Comparison of ENCODE assay signal across 19 cellular contexts in the genomic region with DNA sequence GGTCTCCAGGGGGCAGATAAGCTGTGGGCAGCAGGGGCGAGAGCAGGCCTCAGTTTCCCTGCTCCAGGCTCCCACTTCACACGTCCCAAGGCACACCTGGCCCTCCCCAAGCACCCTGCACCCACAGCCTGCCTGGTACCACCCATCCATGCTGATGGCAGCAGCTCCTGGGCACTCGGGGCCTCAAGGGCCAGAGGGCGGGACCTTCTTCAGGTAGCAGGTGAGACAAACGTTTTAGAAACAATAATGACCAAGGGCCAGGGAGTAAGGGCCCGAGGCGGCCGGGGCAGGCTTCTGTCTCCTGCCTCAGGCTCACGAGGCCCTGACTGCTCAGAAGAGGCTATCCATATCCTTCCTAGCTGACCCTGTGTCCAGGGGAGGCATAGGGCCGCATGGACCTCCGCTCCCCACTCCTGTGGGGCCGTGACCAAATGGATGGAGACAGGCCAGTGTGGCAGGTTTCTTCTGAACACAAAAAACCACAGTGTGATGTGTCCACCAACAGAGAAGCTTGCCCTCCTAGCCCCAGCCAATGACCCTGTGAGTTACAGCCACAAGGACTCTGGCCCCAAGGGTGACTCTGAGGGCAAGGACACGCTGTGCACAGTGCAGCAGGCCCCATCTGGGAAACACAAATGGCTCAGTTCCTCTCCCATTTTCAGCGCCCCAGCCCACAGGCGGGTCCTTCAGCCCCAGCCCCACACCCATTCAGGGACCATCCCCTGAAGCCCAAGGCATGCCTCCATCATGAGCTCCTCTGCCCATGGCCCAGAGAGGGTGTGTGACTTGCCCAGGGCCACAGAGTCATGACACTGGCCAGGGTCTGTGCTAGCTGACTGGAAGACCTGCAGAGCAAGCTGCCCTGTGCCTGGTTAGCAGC. TPM values are rescaled to one million over a fixed set of nuclear protein-coding genes. Genes with fewer than 3 reads are reported as not detected.
DNase-seq lines count a peak whose midpoint lies in the region; ATAC-seq and TF ChIP-seq lines count a peak whose summit lies in the region.
"Had no signal": no experiment of that assay in that cellular context is flagged by ENCODE, and none has a peak within 500 bp of the region (broad histone marks: within the 10 kb centered on the region; RNA-seq: fewer than 3 reads in every experiment).

No MANE protein-coding gene starts in this region.

- H3K36me3 ChIP-seq in H7 (replicated peaks; ENCODE audit: control insufficient read depth, insufficient read depth, low read length) (peaks cover 2% of the 10 kb centered on the region), hepatocyte (replicated peaks; ENCODE audit: insufficient read depth, low read depth) (no peaks in the 10 kb centered on the region)
- H3K36me3 ChIP-seq: neutrophil had no signal

- H3K4me3 Mint-ChIP-seq in WTC11 = no peak overlapping the region
- H3K4me3 Mint-ChIP-seq: activated CD8-positive, alpha-beta T cell treated with anti-CD3 and anti-CD28 coated beads, Interleukin-2, amount 10 ng/mL, durations not matched to agents 7 days and 5 days; activated naive CD4-positive, alpha-beta T cell treated with anti-CD3 and anti-CD28 coated beads, Interleukin-2, amount 50 U/mL, for 24 hours; CD4-positive, alpha-beta T cell had no signal

- no peak overlapping the region for H3K4me2 ChIP-seq in hepatocyte

- ATAC-seq in WTC11 = no peak
- ATAC-seq in HG03039 (IDR thresholded peaks at IDR 0.05; ENCODE audit: unreplicated experiment) = no peak
- ATAC-seq in HG03571 (IDR thresholded peaks at IDR 0.05; ENCODE audit: unreplicated experiment) = no peak
- ATAC-seq: activated CD8-positive, alpha-beta T cell treated with anti-CD3 and anti-CD28 coated beads, Interleukin-2, amount 10 ng/mL, durations not matched to agents 7 days and 5 days; mucosa of descending colon had no signal

- no peaks in the 10 kb centered on the region for H3K4me1 Mint-ChIP-seq in WTC11

- CTCF ChIA-PET in WTC11 (lab: Charles Lee) = no interaction called here

- no peaks in the 10 kb centered on the region for H3K27me3 Mint-ChIP-seq in WTC11 (ENCODE audit: low read depth)
- H3K27me3 Mint-ChIP-seq: activated naive CD4-positive, alpha-beta T cell treated with anti-CD3 and anti-CD28 coated beads, Interleukin-2, amount 50 U/mL, for 24 hours; CD4-positive, alpha-beta T cell had no signal

- POLR2A ChIA-PET in WTC11 (lab: Charles Lee) = no interaction called here

- no peaks in the 10 kb centered on the region for H3K9me3 Mint-ChIP-seq in WTC11
- H3K9me3 Mint-ChIP-seq: activated naive CD4-positive, alpha-beta T cell treated with anti-CD3 and anti-CD28 coated beads, Interleukin-2, amount 50 U/mL, for 24 hours; CD4-positive, alpha-beta T cell had no signal

- H3K4me3 ChIP-seq in H7 (ENCODE audit: insufficient read depth, low read depth, low read length) (no peak overlapping the region), hepatocyte (no peak overlapping the region)
- H3K4me3 ChIP-seq: MG63, mucosa of descending colon had no signal

- H3K9me3 ChIP-seq in hepatocyte (ENCODE audit: low read depth) = peaks cover 6% of the 10 kb centered on the region
- H3K9me3 ChIP-seq: neutrophil had no signal

- DNase-seq in H7 = peak; percentile 34
- DNase-seq in WTC11 (ENCODE audit: low spot score) = no peak
- DNase-seq in hepatocyte (ENCODE audit: low spot score) = peak; percentile 6
- DNase-seq in posterior cingulate gyrus = peak in 6 of 10 donors; percentile 5 to 77 (median 24)
- DNase-seq in NCI-H82 (lab: John Stamatoyannopoulos, UW) = no peak
- DNase-seq: activated CD8-positive, alpha-beta T cell treated with anti-CD3 and anti-CD28 coated beads, Interleukin-2, amount 10 ng/mL, durations not matched to agents 7 days and 5 days; activated T-cell treated with anti-CD3 and anti-CD28 coated beads, Interleukin-2, amount 50 U/mL, for 48 hours; glutamatergic neuron; MG63; NCI-H1436 treated with DMSO at 0.1 percent for 48 hours; NCI-H2171; OCI-M1 had no signal

- H3K9me2 ChIP-seq in hepatocyte (replicated peaks; ENCODE audit: insufficient read depth) = no peaks in the 10 kb centered on the region

- intact Hi-C loops in posterior cingulate gyrus (cut with DNase I) = no loop called here

- H3K79me2 ChIP-seq in hepatocyte = peaks cover 27% of the 10 kb centered on the region

- peaks cover 16% of the 10 kb centered on the region for H3K36me3 Mint-ChIP-seq in WTC11

- WGBS in hepatocyte (ENCODE audit: low lambda C conversion rate, missing lambda C conversion rate) = 95% methylated on average over 15 of the region's 15 CpGs

- TF ChIP-seq CTCF in WTC11 (IDR thresholded peaks at IDR 0.05) (no peak), hepatocyte (IDR thresholded peaks at IDR 0.05; ENCODE audit: poor library complexity) (no peak)

- no peaks in the 10 kb centered on the region for H3K4me1 ChIP-seq in hepatocyte (ENCODE audit: insufficient read depth)

- no peak overlapping the region for H2AFZ ChIP-seq in hepatocyte

- H4K20me1 ChIP-seq in hepatocyte (ENCODE audit: insufficient read depth, poor library complexity, severe bottlenecking) = peaks cover 7% of the 10 kb centered on the region

- 0 out of 2 replicates have a peak overlapping the region, but pooled peaks have one; percentile 49 for H3K27ac Mint-ChIP-seq in WTC11
- H3K27ac Mint-ChIP-seq: activated CD8-positive, alpha-beta T cell treated with anti-CD3 and anti-CD28 coated beads, Interleukin-2, amount 10 ng/mL, durations not matched to agents 7 days and 5 days; activated naive CD4-positive, alpha-beta T cell treated with anti-CD3 and anti-CD28 coated beads, Interleukin-2, amount 50 U/mL, for 24 hours; CD4-positive, alpha-beta T cell had no signal

- H3K27me3 ChIP-seq in H7 (ENCODE audit: control insufficient read depth, insufficient read depth, low read length) = no peaks in the 10 kb centered on the region
- H3K27me3 ChIP-seq in hepatocyte = no peaks in the 10 kb centered on the region
- H3K27me3 ChIP-seq: MG63, neutrophil had no signal

- H3K27ac ChIP-seq in hepatocyte = no peak overlapping the region
- H3K27ac ChIP-seq: neutrophil, VCaP had no signal

TF ChIP-seq in WTC11, 78 proteins besides CTCF, POLR2A, EP300 and RAD21 (continues in another document):
- TF ChIP-seq, protein P1, sequence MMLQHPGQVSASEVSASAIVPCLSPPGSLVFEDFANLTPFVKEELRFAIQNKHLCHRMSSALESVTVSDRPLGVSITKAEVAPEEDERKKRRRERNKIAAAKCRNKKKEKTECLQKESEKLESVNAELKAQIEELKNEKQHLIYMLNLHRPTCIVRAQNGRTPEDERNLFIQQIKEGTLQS (CRISPR knock-in tag; conservative IDR thresholded peaks at IDR 0.05) = no peak
- TF ChIP-seq SMAD3 (CRISPR knock-in tag; IDR thresholded peaks at IDR 0.05; ENCODE audit: borderline replicate concordance) = no peak
- no peak for TF ChIP-seq HMGA2 (CRISPR knock-in tag; IDR thresholded peaks at IDR 0.05)
- no peak for TF ChIP-seq RORB (CRISPR knock-in tag; IDR thresholded peaks at IDR 0.05)
- TF ChIP-seq, protein P2, sequence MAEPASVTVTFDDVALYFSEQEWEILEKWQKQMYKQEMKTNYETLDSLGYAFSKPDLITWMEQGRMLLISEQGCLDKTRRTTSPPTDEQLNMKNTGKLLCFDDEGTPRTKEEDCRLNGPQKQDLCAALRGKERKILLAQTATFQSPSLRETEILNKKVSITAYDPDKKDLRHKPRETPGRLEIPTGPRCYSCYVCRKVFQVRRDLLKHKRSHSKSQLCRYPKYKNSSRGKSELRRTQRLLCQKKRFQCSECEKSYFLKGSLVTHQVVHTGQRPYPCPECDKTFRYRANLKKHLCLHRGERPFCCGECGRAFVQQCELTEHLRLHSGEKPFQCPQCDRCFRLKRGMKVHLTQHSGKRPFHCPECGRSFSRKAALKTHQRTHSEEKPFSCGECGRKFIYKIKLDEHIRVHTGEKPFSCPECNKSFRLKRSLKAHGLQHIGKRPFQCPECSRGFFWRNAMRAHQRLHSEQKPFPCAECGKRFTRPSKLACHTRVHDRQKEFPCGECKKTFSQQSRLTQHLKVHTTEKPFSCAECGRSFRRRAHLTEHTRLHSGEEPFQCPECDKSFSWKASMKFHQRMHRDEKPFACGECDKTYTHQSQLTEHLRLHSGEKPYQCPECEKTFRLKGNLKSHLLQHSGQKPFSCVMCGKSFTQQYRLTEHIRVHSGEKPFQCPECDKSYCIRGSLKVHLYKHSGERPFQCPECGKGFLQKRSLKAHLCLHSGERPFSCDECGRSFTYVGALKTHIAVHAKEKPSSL (CRISPR knock-in tag; conservative IDR thresholded peaks at IDR 0.05) = no peak
- TF ChIP-seq, protein P3, sequence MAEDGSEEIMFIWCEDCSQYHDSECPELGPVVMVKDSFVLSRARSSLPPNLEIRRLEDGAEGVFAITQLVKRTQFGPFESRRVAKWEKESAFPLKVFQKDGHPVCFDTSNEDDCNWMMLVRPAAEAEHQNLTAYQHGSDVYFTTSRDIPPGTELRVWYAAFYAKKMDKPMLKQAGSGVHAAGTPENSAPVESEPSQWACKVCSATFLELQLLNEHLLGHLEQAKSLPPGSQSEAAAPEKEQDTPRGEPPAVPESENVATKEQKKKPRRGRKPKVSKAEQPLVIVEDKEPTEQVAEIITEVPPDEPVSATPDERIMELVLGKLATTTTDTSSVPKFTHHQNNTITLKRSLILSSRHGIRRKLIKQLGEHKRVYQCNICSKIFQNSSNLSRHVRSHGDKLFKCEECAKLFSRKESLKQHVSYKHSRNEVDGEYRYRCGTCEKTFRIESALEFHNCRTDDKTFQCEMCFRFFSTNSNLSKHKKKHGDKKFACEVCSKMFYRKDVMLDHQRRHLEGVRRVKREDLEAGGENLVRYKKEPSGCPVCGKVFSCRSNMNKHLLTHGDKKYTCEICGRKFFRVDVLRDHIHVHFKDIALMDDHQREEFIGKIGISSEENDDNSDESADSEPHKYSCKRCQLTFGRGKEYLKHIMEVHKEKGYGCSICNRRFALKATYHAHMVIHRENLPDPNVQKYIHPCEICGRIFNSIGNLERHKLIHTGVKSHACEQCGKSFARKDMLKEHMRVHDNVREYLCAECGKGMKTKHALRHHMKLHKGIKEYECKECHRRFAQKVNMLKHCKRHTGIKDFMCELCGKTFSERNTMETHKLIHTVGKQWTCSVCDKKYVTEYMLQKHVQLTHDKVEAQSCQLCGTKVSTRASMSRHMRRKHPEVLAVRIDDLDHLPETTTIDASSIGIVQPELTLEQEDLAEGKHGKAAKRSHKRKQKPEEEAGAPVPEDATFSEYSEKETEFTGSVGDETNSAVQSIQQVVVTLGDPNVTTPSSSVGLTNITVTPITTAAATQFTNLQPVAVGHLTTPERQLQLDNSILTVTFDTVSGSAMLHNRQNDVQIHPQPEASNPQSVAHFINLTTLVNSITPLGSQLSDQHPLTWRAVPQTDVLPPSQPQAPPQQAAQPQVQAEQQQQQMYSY (CRISPR knock-in tag; IDR thresholded peaks at IDR 0.05) = no peak
- TF ChIP-seq JAZF1 (CRISPR knock-in tag; IDR thresholded peaks at IDR 0.05) = no peak
- no peak for TF ChIP-seq ZNF121 (CRISPR knock-in tag; IDR thresholded peaks at IDR 0.05)
- no peak for TF ChIP-seq ZBTB21 (CRISPR knock-in tag; IDR thresholded peaks at IDR 0.05; ENCODE audit: borderline replicate concordance)

RNA-seq across cellular contexts. Expression of a gene that starts 48.1 kb away (rescaled TPM):
- total RNA-seq in H7 (2014; rRNA removed; shearing (Covaris generic)) = 76.3 and 102 TPM in 2 replicates
- total RNA-seq in WTC11 (2021) (50.3 to 55.5 TPM (median 55.1 TPM) in 3 replicates), hepatocyte (35.7 and 48.3 TPM in 2 replicates)
- polyA plus RNA-seq in hepatocyte = 34.9 and 46.7 TPM in 2 replicates

Comparison
In these comparisons a context has a peak if more than half of its experiments do, and no peak if none do; other contexts are left out.
1. DNase-seq: peak in H7 (single experiment), hepatocyte (single experiment) and posterior cingulate gyrus (6 of 10); none in WTC11 (single experiment) and NCI-H82 (single experiment).